ENCODE assay signal across 17 cellular contexts in the genomic region with DNA sequence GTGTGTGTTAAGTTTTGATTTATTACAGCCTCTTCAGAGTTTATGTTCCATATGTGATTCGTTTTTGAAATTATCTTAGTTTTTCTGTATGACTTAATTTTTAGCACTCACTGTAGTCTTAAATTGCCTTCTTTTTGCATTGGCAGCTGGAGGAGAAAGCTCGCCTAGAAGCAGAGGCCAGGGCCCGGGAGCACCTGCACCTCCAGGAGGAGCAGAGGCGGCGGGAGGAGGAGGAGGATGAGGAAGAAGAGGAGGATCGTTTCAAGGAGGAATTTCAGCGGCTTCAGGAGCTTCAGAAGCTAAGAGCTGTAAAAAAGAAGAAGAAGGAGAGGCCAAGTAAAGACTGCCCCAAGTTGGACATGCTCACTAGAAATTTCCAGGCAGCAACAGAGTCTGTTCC. TPM values are rescaled to one million over a fixed set of nuclear protein-coding genes. Genes with fewer than 3 reads are reported as not detected.
DNase-seq lines count a peak whose midpoint lies in the region; ATAC-seq and TF ChIP-seq lines count a peak whose summit lies in the region.
"Had no signal": no experiment of that assay in that cellular context is flagged by ENCODE, and none has a peak within 500 bp of the region (broad histone marks: within the 10 kb centered on the region; RNA-seq: fewer than 3 reads in every experiment).

No MANE protein-coding gene starts in this region.

- H3K4me3 Mint-ChIP-seq in activated CD4-positive, alpha-beta memory T cell treated with anti-CD3 and anti-CD28 coated beads for 36 hours, result no peak overlapping the region
- H3K4me3 Mint-ChIP-seq in activated CD4-positive, alpha-beta memory T cell treated with anti-CD3 and anti-CD28 coated beads, Interleukin-2, amount 10 ng/mL, durations not matched to agents 7 days and 5 days, result no peak overlapping the region
- H3K4me3 Mint-ChIP-seq: CD14-positive monocyte had no signal

- H3K9me2 ChIP-seq in PC-9 (ENCODE audit: insufficient read depth), result no peaks in the 10 kb centered on the region

- peak overlapping the region; percentile 8 for H3K27ac Mint-ChIP-seq in activated CD4-positive, alpha-beta memory T cell treated with anti-CD3 and anti-CD28 coated beads for 36 hours
- no peak overlapping the region for H3K27ac Mint-ChIP-seq in activated CD4-positive, alpha-beta memory T cell treated with anti-CD3 and anti-CD28 coated beads, Interleukin-2, amount 10 ng/mL, durations not matched to agents 7 days and 5 days

- no peak for DNase-seq in activated CD4-positive, alpha-beta memory T cell treated with anti-CD3 and anti-CD28 coated beads for 36 hours
- no peak for DNase-seq in activated CD4-positive, alpha-beta memory T cell treated with anti-CD3 and anti-CD28 coated beads, Interleukin-2, amount 10 ng/mL, durations not matched to agents 7 days and 5 days
- DNase-seq in PC-9 (no peak), left lobe of liver (ENCODE audit: low spot score) (peak; percentile 33), NCI-H2081 (lab: John Stamatoyannopoulos, UW) (no peak)
- DNase-seq in stimulated activated CD4-positive, alpha-beta T cell treated with anti-CD3 and anti-CD28 coated beads, Interleukin-2, amount 100 ng/mL, for 24 hours, result no peak
- DNase-seq: Caco-2, DMS153, KBM-7, NCI-H1417 treated with DMSO at 0.1 percent for 48 hours, NCI-H1930, NCI-H2171, NCI-H446 treated with DMSO at 0.1 percent for 48 hours, OCI-M1 had no signal

- H3K9me3 Mint-ChIP-seq in activated CD4-positive, alpha-beta memory T cell treated with anti-CD3 and anti-CD28 coated beads for 36 hours, result no peaks in the 10 kb centered on the region
- no peaks in the 10 kb centered on the region for H3K9me3 Mint-ChIP-seq in activated CD4-positive, alpha-beta memory T cell treated with anti-CD3 and anti-CD28 coated beads, Interleukin-2, amount 10 ng/mL, durations not matched to agents 7 days and 5 days
- H3K9me3 Mint-ChIP-seq: CD14-positive monocyte had no signal

- TF ChIP-seq CTCF in PC-9 (conservative IDR thresholded peaks at IDR 0.05), result no peak

- peak overlapping the region; percentile 19; the same call in 1 of the 2 replicates for H3K27ac ChIP-seq in BLaER1
- no peak overlapping the region for H3K27ac ChIP-seq in PC-9

- no peak overlapping the region for H2AFZ ChIP-seq in PC-9

- H3K4me3 ChIP-seq in BLaER1 (no peak overlapping the region), PC-9 (no peak overlapping the region)

- no peaks in the 10 kb centered on the region for H3F3A ChIP-seq in PC-9 (ENCODE audit: insufficient read depth, low read depth)

- H3K27me3 ChIP-seq in BLaER1, result no peaks in the 10 kb centered on the region
- H3K27me3 ChIP-seq in PC-9 (ENCODE audit: insufficient read depth, low read depth), result no peaks in the 10 kb centered on the region

- H3K36me3 ChIP-seq in BLaER1 (peaks cover 88% of the 10 kb centered on the region), PC-9 (ENCODE audit: low read depth) (no peaks in the 10 kb centered on the region)

- H3K4me2 ChIP-seq in BLaER1 (no peak overlapping the region), PC-9 (no peak overlapping the region)

- peaks cover 20% of the 10 kb centered on the region; the same call in 1 of the 2 replicates for H4K20me1 ChIP-seq in BLaER1
- H4K20me1 ChIP-seq in PC-9 (ENCODE audit: insufficient read depth), result no peaks in the 10 kb centered on the region; the same call in 1 of the 2 replicates

- H3K79me2 ChIP-seq in PC-9 (ENCODE audit: low read depth), result no peaks in the 10 kb centered on the region

- peaks cover 6% of the 10 kb centered on the region for H3K4me1 Mint-ChIP-seq in activated CD4-positive, alpha-beta memory T cell treated with anti-CD3 and anti-CD28 coated beads for 36 hours (ENCODE audit: low read depth)
- H3K4me1 Mint-ChIP-seq in activated CD4-positive, alpha-beta memory T cell treated with anti-CD3 and anti-CD28 coated beads, Interleukin-2, amount 10 ng/mL, durations not matched to agents 7 days and 5 days, result no peaks in the 10 kb centered on the region
- H3K4me1 Mint-ChIP-seq: CD14-positive monocyte had no signal

- no peaks in the 10 kb centered on the region for H3K27me3 Mint-ChIP-seq in activated CD4-positive, alpha-beta memory T cell treated with anti-CD3 and anti-CD28 coated beads for 36 hours
- no peaks in the 10 kb centered on the region for H3K27me3 Mint-ChIP-seq in activated CD4-positive, alpha-beta memory T cell treated with anti-CD3 and anti-CD28 coated beads, Interleukin-2, amount 10 ng/mL, durations not matched to agents 7 days and 5 days

- BruUV-seq in PC-9 (replicated peaks; lab: Mats Ljungman, UMichigan), result TSS peak; percentile 8

- H3K9me3 ChIP-seq in BLaER1 (no peaks in the 10 kb centered on the region), PC-9 (ENCODE audit: insufficient read depth, low read depth) (no peaks in the 10 kb centered on the region)
- H3K9me3 ChIP-seq: Caco-2 had no signal

- peaks cover 38% of the 10 kb centered on the region for H3K4me1 ChIP-seq in BLaER1
- no peaks in the 10 kb centered on the region for H3K4me1 ChIP-seq in PC-9 (replicated peaks; ENCODE audit: insufficient read depth)
- H3K4me1 ChIP-seq: Caco-2 had no signal

- no peak overlapping the region for H3K9ac ChIP-seq in BLaER1

- no peak for ATAC-seq in left lobe of liver
- no peak for ATAC-seq in GM21576 (IDR thresholded peaks at IDR 0.05; ENCODE audit: unreplicated experiment)

- intact Hi-C loops in activated CD4-positive, alpha-beta memory T cell treated with anti-CD3 and anti-CD28 coated beads for 36 hours (cut with micrococcal nuclease), result no loop called here
- intact Hi-C loops in PC-9 (cut with micrococcal nuclease; ENCODE audit: unreplicated experiment), result no loop called here

- CTCF ChIA-PET in activated CD4-positive, alpha-beta memory T cell treated with anti-CD3 and anti-CD28 coated beads for 36 hours (lab: Charles Lee), result no interaction called here
- CTCF ChIA-PET in activated CD4-positive, alpha-beta memory T cell treated with anti-CD3 and anti-CD28 coated beads, Interleukin-2, amount 10 ng/mL, durations not matched to agents 7 days and 5 days (lab: Charles Lee), result no interaction called here
- CTCF ChIA-PET in PC-9 (lab: Charles Lee), result no interaction called here

- POLR2A ChIA-PET in activated CD4-positive, alpha-beta memory T cell treated with anti-CD3 and anti-CD28 coated beads for 36 hours (lab: Charles Lee), result no interaction called here
- POLR2A ChIA-PET in activated CD4-positive, alpha-beta memory T cell treated with anti-CD3 and anti-CD28 coated beads, Interleukin-2, amount 10 ng/mL, durations not matched to agents 7 days and 5 days (lab: Charles Lee), result interaction anchor here (0.7 kb wide), 1 partner anchor 21 kb away, joined by 3 read pairs; no protein-coding TSS in a partner anchor
- POLR2A ChIA-PET in PC-9 (lab: Charles Lee; ENCODE audit: unreplicated experiment), result interaction anchor here (0.7 kb wide), 1 partner anchor 14 kb away, joined by 7 read pairs; no protein-coding TSS in a partner anchor

- H3K36me3 Mint-ChIP-seq in activated CD4-positive, alpha-beta memory T cell treated with anti-CD3 and anti-CD28 coated beads for 36 hours, result peaks cover 59% of the 10 kb centered on the region
- H3K36me3 Mint-ChIP-seq in activated CD4-positive, alpha-beta memory T cell treated with anti-CD3 and anti-CD28 coated beads, Interleukin-2, amount 10 ng/mL, durations not matched to agents 7 days and 5 days (ENCODE audit: low read depth), result peaks cover 63% of the 10 kb centered on the region

RNA-seq across cellular contexts. Expression of gene TNIP2, which starts 56.6 kb away (rescaled TPM):
- 10 to 100 TPM; 74.2 to 77.5 TPM for total RNA-seq in activated CD4-positive, alpha-beta memory T cell treated with anti-CD3 and anti-CD28 coated beads for 36 hours
- 10 to 100 TPM; 56.1 to 58.4 TPM for total RNA-seq in activated CD4-positive, alpha-beta memory T cell treated with anti-CD3 and anti-CD28 coated beads, Interleukin-2, amount 10 ng/mL, durations not matched to agents 7 days and 5 days
- total RNA-seq in PC-9 (2021), result 37.1 and 44.8 TPM in 2 replicates
- 13.1 TPM for total RNA-seq in left lobe of liver
